Comparison of ENCODE assay signal across 1 cellular context in the genomic region with DNA sequence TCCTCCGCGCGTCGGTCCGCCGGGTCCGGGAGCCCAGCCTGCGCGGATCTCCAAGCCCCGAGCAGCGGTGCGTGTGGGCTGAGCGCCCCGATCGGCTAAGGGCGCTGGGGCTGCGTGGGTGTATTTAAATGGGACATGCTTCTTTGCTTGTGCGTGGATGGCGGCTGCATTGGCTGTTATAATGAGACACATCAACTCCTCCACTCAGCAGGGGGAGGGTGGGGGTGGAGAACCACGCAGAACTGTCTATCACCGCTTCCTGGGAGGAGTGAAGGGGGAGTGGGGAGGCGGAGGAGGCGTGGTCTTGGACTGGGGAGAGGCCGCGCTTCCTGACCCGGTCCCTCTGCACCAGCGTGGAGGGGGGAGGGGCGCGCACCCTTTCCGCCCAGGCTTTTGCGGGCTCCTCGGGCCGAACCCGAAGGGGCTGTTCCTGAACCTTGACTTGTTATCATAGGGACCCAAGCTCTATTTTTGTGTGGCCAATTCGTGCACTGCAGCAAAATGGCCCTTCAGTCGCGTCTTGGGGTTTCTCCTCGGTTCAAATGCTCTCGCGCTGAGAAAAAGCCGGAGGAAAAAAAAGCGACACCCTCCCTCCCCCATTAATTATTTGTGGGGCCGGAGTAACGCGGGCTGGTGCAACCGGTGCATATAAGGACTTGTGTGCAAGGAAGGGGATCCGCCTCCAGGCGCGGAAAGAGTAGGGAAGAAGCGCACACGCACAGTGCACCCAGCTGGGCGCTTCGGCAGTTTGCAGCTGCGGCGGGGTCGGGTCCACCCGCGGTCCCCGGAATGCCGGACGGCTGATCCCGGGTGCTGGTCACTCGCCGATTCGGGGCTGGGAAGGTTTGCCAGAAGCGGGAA.
A peak's percentile ranks its signal among the peaks of the same experiment; 100 is the strongest.
TF ChIP-seq lines count a peak whose summit lies in the region.

A gene (minus strand): TSS at position 180 of the 861 bp plus-strand sequence. CDS start 342 bp downstream, outside the sequence.

TF ChIP-seq in K562, 482 proteins besides CTCF, POLR2A, EP300 and RAD21 (continued from another document and continues in another):
- TF ChIP-seq, protein P1, sequence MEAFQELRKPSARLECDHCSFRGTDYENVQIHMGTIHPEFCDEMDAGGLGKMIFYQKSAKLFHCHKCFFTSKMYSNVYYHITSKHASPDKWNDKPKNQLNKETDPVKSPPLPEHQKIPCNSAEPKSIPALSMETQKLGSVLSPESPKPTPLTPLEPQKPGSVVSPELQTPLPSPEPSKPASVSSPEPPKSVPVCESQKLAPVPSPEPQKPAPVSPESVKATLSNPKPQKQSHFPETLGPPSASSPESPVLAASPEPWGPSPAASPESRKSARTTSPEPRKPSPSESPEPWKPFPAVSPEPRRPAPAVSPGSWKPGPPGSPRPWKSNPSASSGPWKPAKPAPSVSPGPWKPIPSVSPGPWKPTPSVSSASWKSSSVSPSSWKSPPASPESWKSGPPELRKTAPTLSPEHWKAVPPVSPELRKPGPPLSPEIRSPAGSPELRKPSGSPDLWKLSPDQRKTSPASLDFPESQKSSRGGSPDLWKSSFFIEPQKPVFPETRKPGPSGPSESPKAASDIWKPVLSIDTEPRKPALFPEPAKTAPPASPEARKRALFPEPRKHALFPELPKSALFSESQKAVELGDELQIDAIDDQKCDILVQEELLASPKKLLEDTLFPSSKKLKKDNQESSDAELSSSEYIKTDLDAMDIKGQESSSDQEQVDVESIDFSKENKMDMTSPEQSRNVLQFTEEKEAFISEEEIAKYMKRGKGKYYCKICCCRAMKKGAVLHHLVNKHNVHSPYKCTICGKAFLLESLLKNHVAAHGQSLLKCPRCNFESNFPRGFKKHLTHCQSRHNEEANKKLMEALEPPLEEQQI (IDR thresholded peaks at IDR 0.05), result no peak; the same call in 1 of the 2 replicates
- no peak for TF ChIP-seq EZH2 (IDR thresholded peaks at IDR 0.05; ENCODE audit: borderline replicate concordance, low read depth, low read length)
- TF ChIP-seq PPARD (CRISPR knock-in tag; IDR thresholded peaks at IDR 0.05), result no peak
- peak in 1 of 2 experiments; percentile 57; a peak in 1 of 4 replicates for TF ChIP-seq TBL1XR1 (IDR thresholded peaks at IDR 0.05; ENCODE audit: low read length in 2 of 2)
- TF ChIP-seq, protein P2, sequence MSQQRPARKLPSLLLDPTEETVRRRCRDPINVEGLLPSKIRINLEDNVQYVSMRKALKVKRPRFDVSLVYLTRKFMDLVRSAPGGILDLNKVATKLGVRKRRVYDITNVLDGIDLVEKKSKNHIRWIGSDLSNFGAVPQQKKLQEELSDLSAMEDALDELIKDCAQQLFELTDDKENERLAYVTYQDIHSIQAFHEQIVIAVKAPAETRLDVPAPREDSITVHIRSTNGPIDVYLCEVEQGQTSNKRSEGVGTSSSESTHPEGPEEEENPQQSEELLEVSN (IDR thresholded peaks at IDR 0.05; ENCODE audit: borderline replicate concordance in 1 of 2, extremely low read depth in 1 of 2, insufficient read depth in 1 of 2, insufficient read length in 1 of 2, low read depth in 1 of 2, low read length in 1 of 2, poor library complexity in 1 of 2, severe bottlenecking in 1 of 2), result peak in 1 of 2 experiments; percentile 50
- no peak for TF ChIP-seq JUNB (CRISPR knock-in tag; conservative IDR thresholded peaks at IDR 0.05)
- TF ChIP-seq MEIS2 (IDR thresholded peaks at IDR 0.05; ENCODE audit: partially characterized antibody), result peak; percentile 83
- no peak for TF ChIP-seq LARP7 (IDR thresholded peaks at IDR 0.05)
- TF ChIP-seq TAL1 (IDR thresholded peaks at IDR 0.05), result no peak
- TF ChIP-seq, protein P3, sequence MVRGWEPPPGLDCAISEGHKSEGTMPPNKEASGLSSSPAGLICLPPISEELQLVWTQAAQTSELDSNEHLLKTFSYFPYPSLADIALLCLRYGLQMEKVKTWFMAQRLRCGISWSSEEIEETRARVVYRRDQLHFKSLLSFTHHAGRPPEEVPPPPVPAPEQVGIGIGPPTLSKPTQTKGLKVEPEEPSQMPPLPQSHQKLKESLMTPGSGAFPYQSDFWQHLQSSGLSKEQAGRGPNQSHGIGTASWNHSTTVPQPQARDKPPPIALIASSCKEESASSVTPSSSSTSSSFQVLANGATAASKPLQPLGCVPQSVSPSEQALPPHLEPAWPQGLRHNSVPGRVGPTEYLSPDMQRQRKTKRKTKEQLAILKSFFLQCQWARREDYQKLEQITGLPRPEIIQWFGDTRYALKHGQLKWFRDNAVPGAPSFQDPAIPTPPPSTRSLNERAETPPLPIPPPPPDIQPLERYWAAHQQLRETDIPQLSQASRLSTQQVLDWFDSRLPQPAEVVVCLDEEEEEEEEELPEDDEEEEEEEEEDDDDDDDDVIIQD (CRISPR knock-in tag; IDR thresholded peaks at IDR 0.05), result no peak
- no peak for TF ChIP-seq ZNF140 (CRISPR knock-in tag; IDR thresholded peaks at IDR 0.05)
- TF ChIP-seq ZNF766 (CRISPR knock-in tag; conservative IDR thresholded peaks at IDR 0.05), result peak; percentile 85
- no peak for TF ChIP-seq WHSC1 (IDR thresholded peaks at IDR 0.05; ENCODE audit: low read length)
- no peak for TF ChIP-seq ZNF41 (CRISPR knock-in tag; conservative IDR thresholded peaks at IDR 0.05)
- TF ChIP-seq, protein P4, sequence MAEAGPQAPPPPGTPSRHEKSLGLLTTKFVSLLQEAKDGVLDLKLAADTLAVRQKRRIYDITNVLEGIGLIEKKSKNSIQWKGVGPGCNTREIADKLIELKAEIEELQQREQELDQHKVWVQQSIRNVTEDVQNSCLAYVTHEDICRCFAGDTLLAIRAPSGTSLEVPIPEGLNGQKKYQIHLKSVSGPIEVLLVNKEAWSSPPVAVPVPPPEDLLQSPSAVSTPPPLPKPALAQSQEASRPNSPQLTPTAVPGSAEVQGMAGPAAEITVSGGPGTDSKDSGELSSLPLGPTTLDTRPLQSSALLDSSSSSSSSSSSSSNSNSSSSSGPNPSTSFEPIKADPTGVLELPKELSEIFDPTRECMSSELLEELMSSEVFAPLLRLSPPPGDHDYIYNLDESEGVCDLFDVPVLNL (CRISPR knock-in tag; IDR thresholded peaks at IDR 0.05; ENCODE audit: low read depth), result no peak
- no peak; the same call in 1 of the 2 replicates for TF ChIP-seq MYNN (IDR thresholded peaks at IDR 0.05)
- TF ChIP-seq MYNN (CRISPR knock-in tag; IDR thresholded peaks at IDR 0.05), result no peak
- no peak for TF ChIP-seq ZNF23 (CRISPR knock-in tag; IDR thresholded peaks at IDR 0.05)
- TF ChIP-seq, protein P5, sequence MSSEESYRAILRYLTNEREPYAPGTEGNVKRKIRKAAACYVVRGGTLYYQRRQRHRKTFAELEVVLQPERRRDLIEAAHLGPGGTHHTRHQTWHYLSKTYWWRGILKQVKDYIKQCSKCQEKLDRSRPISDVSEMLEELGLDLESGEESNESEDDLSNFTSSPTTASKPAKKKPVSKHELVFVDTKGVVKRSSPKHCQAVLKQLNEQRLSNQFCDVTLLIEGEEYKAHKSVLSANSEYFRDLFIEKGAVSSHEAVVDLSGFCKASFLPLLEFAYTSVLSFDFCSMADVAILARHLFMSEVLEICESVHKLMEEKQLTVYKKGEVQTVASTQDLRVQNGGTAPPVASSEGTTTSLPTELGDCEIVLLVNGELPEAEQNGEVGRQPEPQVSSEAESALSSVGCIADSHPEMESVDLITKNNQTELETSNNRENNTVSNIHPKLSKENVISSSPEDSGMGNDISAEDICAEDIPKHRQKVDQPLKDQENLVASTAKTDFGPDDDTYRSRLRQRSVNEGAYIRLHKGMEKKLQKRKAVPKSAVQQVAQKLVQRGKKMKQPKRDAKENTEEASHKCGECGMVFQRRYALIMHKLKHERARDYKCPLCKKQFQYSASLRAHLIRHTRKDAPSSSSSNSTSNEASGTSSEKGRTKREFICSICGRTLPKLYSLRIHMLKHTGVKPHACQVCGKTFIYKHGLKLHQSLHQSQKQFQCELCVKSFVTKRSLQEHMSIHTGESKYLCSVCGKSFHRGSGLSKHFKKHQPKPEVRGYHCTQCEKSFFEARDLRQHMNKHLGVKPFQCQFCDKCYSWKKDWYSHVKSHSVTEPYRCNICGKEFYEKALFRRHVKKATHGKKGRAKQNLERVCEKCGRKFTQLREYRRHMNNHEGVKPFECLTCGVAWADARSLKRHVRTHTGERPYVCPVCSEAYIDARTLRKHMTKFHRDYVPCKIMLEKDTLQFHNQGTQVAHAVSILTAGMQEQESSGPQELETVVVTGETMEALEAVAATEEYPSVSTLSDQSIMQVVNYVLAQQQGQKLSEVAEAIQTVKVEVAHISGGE (CRISPR knock-in tag; IDR thresholded peaks at IDR 0.05), result peak in 2 of 3 experiments; percentile 61 to 93; a peak in 4 of 6 replicates
- peak; percentile 45; the same call in 1 of the 2 replicates for TF ChIP-seq GATAD2B (IDR thresholded peaks at IDR 0.05; ENCODE audit: borderline replicate concordance)
- TF ChIP-seq TAF1 (IDR thresholded peaks at IDR 0.05; ENCODE audit: control insufficient read depth, extremely low read depth, insufficient read depth, low read length, severe bottlenecking), result peak; percentile 73
- no peak for TF ChIP-seq ZKSCAN3 (CRISPR knock-in tag; IDR thresholded peaks at IDR 0.05)
- TF ChIP-seq, protein P6, sequence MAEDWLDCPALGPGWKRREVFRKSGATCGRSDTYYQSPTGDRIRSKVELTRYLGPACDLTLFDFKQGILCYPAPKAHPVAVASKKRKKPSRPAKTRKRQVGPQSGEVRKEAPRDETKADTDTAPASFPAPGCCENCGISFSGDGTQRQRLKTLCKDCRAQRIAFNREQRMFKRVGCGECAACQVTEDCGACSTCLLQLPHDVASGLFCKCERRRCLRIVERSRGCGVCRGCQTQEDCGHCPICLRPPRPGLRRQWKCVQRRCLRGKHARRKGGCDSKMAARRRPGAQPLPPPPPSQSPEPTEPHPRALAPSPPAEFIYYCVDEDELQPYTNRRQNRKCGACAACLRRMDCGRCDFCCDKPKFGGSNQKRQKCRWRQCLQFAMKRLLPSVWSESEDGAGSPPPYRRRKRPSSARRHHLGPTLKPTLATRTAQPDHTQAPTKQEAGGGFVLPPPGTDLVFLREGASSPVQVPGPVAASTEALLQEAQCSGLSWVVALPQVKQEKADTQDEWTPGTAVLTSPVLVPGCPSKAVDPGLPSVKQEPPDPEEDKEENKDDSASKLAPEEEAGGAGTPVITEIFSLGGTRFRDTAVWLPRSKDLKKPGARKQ (CRISPR knock-in tag; IDR thresholded peaks at IDR 0.05), result no peak
- no peak for TF ChIP-seq BHLHE40 (IDR thresholded peaks at IDR 0.05; ENCODE audit: low read length)
- no peak for TF ChIP-seq SIX5 (IDR thresholded peaks at IDR 0.05; ENCODE audit: borderline replicate concordance in 1 of 2, insufficient read depth in 1 of 2, low read depth in 1 of 2, low read length in 2 of 2)
- TF ChIP-seq, protein P7, sequence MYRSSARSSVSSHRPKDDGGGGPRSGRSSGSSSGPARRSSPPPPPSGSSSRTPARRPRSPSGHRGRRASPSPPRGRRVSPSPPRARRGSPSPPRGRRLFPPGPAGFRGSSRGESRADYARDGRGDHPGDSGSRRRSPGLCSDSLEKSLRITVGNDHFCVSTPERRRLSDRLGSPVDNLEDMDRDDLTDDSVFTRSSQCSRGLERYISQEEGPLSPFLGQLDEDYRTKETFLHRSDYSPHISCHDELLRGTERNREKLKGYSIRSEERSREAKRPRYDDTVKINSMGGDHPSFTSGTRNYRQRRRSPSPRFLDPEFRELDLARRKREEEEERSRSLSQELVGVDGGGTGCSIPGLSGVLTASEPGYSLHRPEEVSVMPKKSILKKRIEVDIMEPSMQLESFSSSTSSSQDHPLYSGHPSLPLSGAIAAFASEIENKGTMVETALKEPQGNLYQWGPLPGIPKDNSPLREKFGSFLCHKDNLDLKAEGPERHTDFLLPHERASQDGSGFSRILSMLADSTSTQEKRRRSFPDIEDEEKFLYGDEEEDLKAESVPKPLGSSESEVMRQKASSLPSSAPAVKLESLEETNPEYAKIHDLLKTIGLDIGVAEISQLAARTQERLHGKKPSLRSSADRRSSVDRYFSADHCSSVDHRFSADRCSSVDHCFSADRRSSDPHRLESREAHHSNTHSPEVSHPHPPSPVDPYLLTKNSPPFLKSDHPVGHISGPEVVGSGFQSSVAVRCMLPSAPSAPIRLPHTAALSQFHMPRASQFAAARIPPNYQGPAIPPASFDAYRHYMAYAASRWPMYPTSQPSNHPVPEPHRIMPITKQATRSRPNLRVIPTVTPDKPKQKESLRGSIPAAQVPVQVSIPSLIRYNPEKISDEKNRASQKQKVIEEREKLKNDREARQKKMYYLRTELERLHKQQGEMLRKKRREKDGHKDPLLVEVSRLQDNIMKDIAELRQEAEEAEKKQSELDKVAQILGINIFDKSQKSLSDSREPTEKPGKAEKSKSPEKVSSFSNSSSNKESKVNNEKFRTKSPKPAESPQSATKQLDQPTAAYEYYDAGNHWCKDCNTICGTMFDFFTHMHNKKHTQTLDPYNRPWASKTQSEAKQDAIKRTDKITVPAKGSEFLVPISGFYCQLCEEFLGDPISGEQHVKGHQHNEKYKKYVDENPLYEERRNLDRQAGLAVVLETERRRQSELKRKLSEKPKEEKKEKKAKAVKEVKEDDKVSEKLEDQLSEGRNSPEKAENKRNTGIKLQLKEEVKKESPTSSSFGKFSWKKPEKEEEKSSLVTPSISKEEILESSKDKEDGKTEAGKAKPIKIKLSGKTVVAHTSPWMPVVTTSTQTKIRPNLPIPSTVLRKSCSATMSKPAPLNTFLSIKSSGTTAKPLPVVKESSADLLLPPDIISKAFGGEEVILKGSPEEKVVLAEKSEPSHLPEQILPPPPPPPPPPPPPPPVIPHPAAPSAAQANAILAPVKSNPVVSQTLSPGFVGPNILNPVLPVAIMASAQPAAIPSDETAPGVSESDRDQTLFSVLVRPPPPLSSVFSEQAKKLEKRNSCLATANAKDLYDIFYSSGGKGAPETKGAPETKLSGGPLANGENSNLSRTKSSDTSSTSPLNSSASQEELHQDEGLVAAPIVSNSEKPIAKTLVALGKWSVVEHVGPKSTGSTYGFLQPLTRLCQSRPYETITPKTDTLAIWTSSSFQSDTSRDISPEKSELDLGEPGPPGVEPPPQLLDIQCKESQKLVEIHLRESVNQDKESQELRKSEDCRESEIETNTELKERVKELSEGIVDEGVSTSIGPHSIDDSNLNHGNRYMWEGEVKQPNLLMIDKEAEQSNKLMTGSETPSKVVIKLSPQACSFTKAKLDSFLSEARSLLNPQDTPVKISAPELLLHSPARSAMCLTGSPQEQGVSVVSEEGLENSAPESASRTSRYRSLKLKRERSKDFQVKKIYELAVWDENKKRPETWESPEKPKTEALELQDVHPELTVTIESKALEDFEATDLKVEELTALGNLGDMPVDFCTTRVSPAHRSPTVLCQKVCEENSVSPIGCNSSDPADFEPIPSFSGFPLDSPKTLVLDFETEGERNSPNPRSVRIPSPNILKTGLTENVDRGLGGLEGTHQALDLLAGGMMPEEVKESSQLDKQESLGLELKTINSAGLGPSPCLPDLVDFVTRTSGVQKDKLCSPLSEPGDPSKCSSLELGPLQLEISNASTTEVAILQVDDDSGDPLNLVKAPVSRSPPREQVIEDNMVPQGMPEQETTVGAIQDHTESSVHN (IDR thresholded peaks at IDR 0.05; ENCODE audit: borderline replicate concordance in 1 of 2, low read depth in 1 of 2), result no peak
- TF ChIP-seq ZNF584 (CRISPR knock-in tag; IDR thresholded peaks at IDR 0.05; ENCODE audit: low read depth), result no peak; the same call in 1 of the 2 replicates
- TF ChIP-seq SMAD2 (IDR thresholded peaks at IDR 0.05; ENCODE audit: low read depth, low read length), result no peak
- TF ChIP-seq, protein P8, sequence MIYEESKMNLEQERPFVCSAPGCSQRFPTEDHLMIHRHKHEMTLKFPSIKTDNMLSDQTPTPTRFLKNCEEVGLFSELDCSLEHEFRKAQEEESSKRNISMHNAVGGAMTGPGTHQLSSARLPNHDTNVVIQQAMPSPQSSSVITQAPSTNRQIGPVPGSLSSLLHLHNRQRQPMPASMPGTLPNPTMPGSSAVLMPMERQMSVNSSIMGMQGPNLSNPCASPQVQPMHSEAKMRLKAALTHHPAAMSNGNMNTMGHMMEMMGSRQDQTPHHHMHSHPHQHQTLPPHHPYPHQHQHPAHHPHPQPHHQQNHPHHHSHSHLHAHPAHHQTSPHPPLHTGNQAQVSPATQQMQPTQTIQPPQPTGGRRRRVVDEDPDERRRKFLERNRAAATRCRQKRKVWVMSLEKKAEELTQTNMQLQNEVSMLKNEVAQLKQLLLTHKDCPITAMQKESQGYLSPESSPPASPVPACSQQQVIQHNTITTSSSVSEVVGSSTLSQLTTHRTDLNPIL (CRISPR knock-in tag; IDR thresholded peaks at IDR 0.05), result no peak
- TF ChIP-seq ZNF239 (CRISPR knock-in tag; IDR thresholded peaks at IDR 0.05), result no peak
- TF ChIP-seq HMG20A (CRISPR knock-in tag; conservative IDR thresholded peaks at IDR 0.05), result no peak
